Comparison of ENCODE assay signal across 15 cellular contexts in genomic region chr13:75353786-75354193, GRCh38.
DNase-seq lines count a peak whose midpoint lies in the region; ATAC-seq and TF ChIP-seq lines count a peak whose summit lies in the region.
"Had no signal": no experiment of that assay in that cellular context is flagged by ENCODE, and none has a peak within 500 bp of the region (broad histone marks: within the 10 kb centered on the region; RNA-seq: fewer than 3 reads in every experiment).

No MANE protein-coding gene starts in this region.

- peaks cover 0 to 3% (median 0%) of the 10 kb centered on the region in 4 donors for H3K4me1 ChIP-seq in tibial artery
- H3K4me1 ChIP-seq: SJCRH30 had no signal

- CTCF ChIA-PET in activated naive CD4-positive, alpha-beta T cell treated with anti-CD3 and anti-CD28 coated beads, Interleukin-2, amount 10 ng/mL, durations not matched to agents 7 days and 5 days (lab: Charles Lee), result no interaction called here

- no peaks in the 10 kb centered on the region for H3K36me3 Mint-ChIP-seq in T-helper 2 cell treated with Interferon-gamma antibody and Interleukin-4, amounts not matched to agents 5 μg/mL and 100 μg/mL, for 36 hours (ENCODE audit: low read depth)
- H3K36me3 Mint-ChIP-seq in activated naive CD4-positive, alpha-beta T cell treated with anti-CD3 and anti-CD28 coated beads, Interleukin-2, amount 10 ng/mL, durations not matched to agents 7 days and 5 days, result no peaks in the 10 kb centered on the region
- H3K36me3 Mint-ChIP-seq: CD4-positive, alpha-beta memory T cell had no signal

- ATAC-seq in GM18511 (IDR thresholded peaks at IDR 0.05; ENCODE audit: unreplicated experiment) (peak; percentile 82), GM21528 (IDR thresholded peaks at IDR 0.05; ENCODE audit: low FRiP score, unreplicated experiment) (peak; percentile 65), HG03175 (IDR thresholded peaks at IDR 0.05; ENCODE audit: unreplicated experiment) (peak; percentile 50), left ventricle myocardium superior (peak; percentile 81)

- no peaks in the 10 kb centered on the region for H3K36me3 ChIP-seq in tibial artery
- H3K36me3 ChIP-seq: HAP-1 had no signal

- no peak overlapping the region for H3K27ac ChIP-seq in tibial artery
- H3K27ac ChIP-seq: SJCRH30 had no signal

- H3K4me3 Mint-ChIP-seq in T-helper 2 cell treated with Interferon-gamma antibody and Interleukin-4, amounts not matched to agents 5 μg/mL and 100 μg/mL, for 36 hours, result no peak overlapping the region
- H3K4me3 Mint-ChIP-seq in activated naive CD4-positive, alpha-beta T cell treated with anti-CD3 and anti-CD28 coated beads, Interleukin-2, amount 10 ng/mL, durations not matched to agents 7 days and 5 days, result no peak overlapping the region
- H3K4me3 Mint-ChIP-seq: activated B cell treated with CpG ODN at 0.5 μM for 24 hours; activated naive CD4-positive, alpha-beta T cell treated with anti-CD3 and anti-CD28 coated beads, Interleukin-2, amount 50 U/mL, for 24 hours; CD4-positive, alpha-beta memory T cell had no signal

- no peaks in the 10 kb centered on the region for H3K27me3 Mint-ChIP-seq in T-helper 2 cell treated with Interferon-gamma antibody and Interleukin-4, amounts not matched to agents 5 μg/mL and 100 μg/mL, for 36 hours (ENCODE audit: low read depth)
- no peaks in the 10 kb centered on the region for H3K27me3 Mint-ChIP-seq in activated naive CD4-positive, alpha-beta T cell treated with anti-CD3 and anti-CD28 coated beads, Interleukin-2, amount 10 ng/mL, durations not matched to agents 7 days and 5 days
- H3K27me3 Mint-ChIP-seq: activated B cell treated with CpG ODN at 0.5 μM for 24 hours; activated naive CD4-positive, alpha-beta T cell treated with anti-CD3 and anti-CD28 coated beads, Interleukin-2, amount 50 U/mL, for 24 hours had no signal

- no peak for TF ChIP-seq CTCF in tibial artery (IDR thresholded peaks at IDR 0.05)

- H3K9me3 ChIP-seq in tibial artery, result no peaks in the 10 kb centered on the region
- H3K9me3 ChIP-seq: SJCRH30 had no signal

- peaks cover 3% of the 10 kb centered on the region for H3K9me3 Mint-ChIP-seq in T-helper 2 cell treated with Interferon-gamma antibody and Interleukin-4, amounts not matched to agents 5 μg/mL and 100 μg/mL, for 36 hours
- no peaks in the 10 kb centered on the region for H3K9me3 Mint-ChIP-seq in activated naive CD4-positive, alpha-beta T cell treated with anti-CD3 and anti-CD28 coated beads, Interleukin-2, amount 10 ng/mL, durations not matched to agents 7 days and 5 days
- H3K9me3 Mint-ChIP-seq: activated B cell treated with CpG ODN at 0.5 μM for 24 hours; CD4-positive, alpha-beta memory T cell had no signal

- no peak for DNase-seq in left ventricle myocardium superior
- DNase-seq in NOMO-1 treated with dmso at 0.1 percent for 144 hours (lab: John Stamatoyannopoulos, UW; ENCODE audit: unreplicated experiment), result no peak
- DNase-seq in T-helper 2 cell treated with Interferon-gamma antibody and Interleukin-4, amounts not matched to agents 5 μg/mL and 100 μg/mL, for 36 hours (ENCODE audit: low spot score), result no peak
- DNase-seq in tibial artery, result no peak
- no peak for DNase-seq in activated naive CD4-positive, alpha-beta T cell treated with anti-CD3 and anti-CD28 coated beads, Interleukin-2, amount 10 ng/mL, durations not matched to agents 7 days and 5 days
- DNase-seq: activated B cell treated with CpG ODN at 0.5 μM for 24 hours; CD4-positive, alpha-beta memory T cell; Kasumi-1; NCI-H446 treated with DMSO at 0.1 percent for 48 hours; SJCRH30 had no signal

- peaks cover 2% of the 10 kb centered on the region for H3K4me1 Mint-ChIP-seq in T-helper 2 cell treated with Interferon-gamma antibody and Interleukin-4, amounts not matched to agents 5 μg/mL and 100 μg/mL, for 36 hours (ENCODE audit: low read depth)
- peaks cover 3% of the 10 kb centered on the region for H3K4me1 Mint-ChIP-seq in activated naive CD4-positive, alpha-beta T cell treated with anti-CD3 and anti-CD28 coated beads, Interleukin-2, amount 10 ng/mL, durations not matched to agents 7 days and 5 days
- H3K4me1 Mint-ChIP-seq: activated B cell treated with CpG ODN at 0.5 μM for 24 hours had no signal

- H3K27me3 ChIP-seq in tibial artery, result no peaks in the 10 kb centered on the region
- H3K27me3 ChIP-seq: SJCRH30 had no signal

- H3K4me3 ChIP-seq in tibial artery, result no peak overlapping the region
- H3K4me3 ChIP-seq: HAP-1, SJCRH30 had no signal

- intact Hi-C loops in left ventricle myocardium superior (cut with micrococcal nuclease) (no loop called here), tibial artery (cut with DNase I; ENCODE audit: low total_unique reads) (no loop called here)

- no peak overlapping the region for H3K27ac Mint-ChIP-seq in T-helper 2 cell treated with Interferon-gamma antibody and Interleukin-4, amounts not matched to agents 5 μg/mL and 100 μg/mL, for 36 hours
- H3K27ac Mint-ChIP-seq in activated naive CD4-positive, alpha-beta T cell treated with anti-CD3 and anti-CD28 coated beads, Interleukin-2, amount 10 ng/mL, durations not matched to agents 7 days and 5 days, result no peak overlapping the region
- H3K27ac Mint-ChIP-seq: activated B cell treated with CpG ODN at 0.5 μM for 24 hours; activated naive CD4-positive, alpha-beta T cell treated with anti-CD3 and anti-CD28 coated beads, Interleukin-2, amount 50 U/mL, for 24 hours; CD4-positive, alpha-beta memory T cell had no signal
